Comparison of ENCODE assay signal across 10 cellular contexts in genomic region chr21:36202721-36203602, GRCh38. TPM values are rescaled to one million over a fixed set of nuclear protein-coding genes. Genes with fewer than 3 reads are reported as not detected.
DNase-seq lines count a peak whose midpoint lies in the region; ATAC-seq, FAIRE-seq and TF ChIP-seq lines count a peak whose summit lies in the region.
"Had no signal": no experiment of that assay in that cellular context is flagged by ENCODE, and none has a peak within 500 bp of the region (broad histone marks: within the 10 kb centered on the region; RNA-seq: fewer than 3 reads in every experiment).

No MANE protein-coding gene starts in this region.

- ATAC-seq in heart right ventricle (no peak), HepG2 (peak; percentile 43), HG03571 (IDR thresholded peaks at IDR 0.05; ENCODE audit: unreplicated experiment) (no peak), GM18502 (IDR thresholded peaks at IDR 0.05; ENCODE audit: poor library complexity, unreplicated experiment) (no peak)

- TF ChIP-seq CTCF in left ventricle myocardium inferior (IDR thresholded peaks at IDR 0.05; ENCODE audit: borderline replicate concordance) (no peak), heart right ventricle (IDR thresholded peaks at IDR 0.05) (no peak), astrocyte (IDR thresholded peaks at IDR 0.05; ENCODE audit: insufficient read depth, low read depth, low read length) (no peak), HepG2 (CRISPR knock-in tag; IDR thresholded peaks at IDR 0.05) (no peak)

- H3K27me3 ChIP-seq in left ventricle myocardium inferior (ENCODE audit: low read depth) (no peaks in the 10 kb centered on the region), heart right ventricle (no peaks in the 10 kb centered on the region), astrocyte (ENCODE audit: insufficient read depth, low read length) (no peaks in the 10 kb centered on the region), HepG2 (ENCODE audit: control insufficient read depth in 1 of 2, insufficient read depth in 2 of 2, low read length in 2 of 2) (no peaks in the 10 kb centered on the region), mesendoderm (ENCODE audit: insufficient read depth, low read length, poor library complexity) (no peaks in the 10 kb centered on the region)

- H3K79me2 ChIP-seq in astrocyte (ENCODE audit: insufficient read depth, low read length) (no peaks in the 10 kb centered on the region), HepG2 (ENCODE audit: insufficient read depth, low read length) (no peaks in the 10 kb centered on the region), mesendoderm (ENCODE audit: control insufficient read depth, insufficient read depth, low read length) (no peaks in the 10 kb centered on the region)

- peak overlapping the region; percentile 31 for H3K4me3 Mint-ChIP-seq in astrocyte (ENCODE audit: unreplicated experiment)

- no peak overlapping the region for H3K4ac ChIP-seq in mesendoderm (ENCODE audit: low read depth, low read length)

- H3K36me3 ChIP-seq in left ventricle myocardium inferior: peaks cover 12% of the 10 kb centered on the region
- H3K36me3 ChIP-seq in heart right ventricle: peaks cover 0 to 36% (median 0%) of the 10 kb centered on the region in 9 donors
- H3K36me3 ChIP-seq in astrocyte (ENCODE audit: insufficient read depth, low read length): peaks cover 5% of the 10 kb centered on the region
- no peaks in the 10 kb centered on the region; a peak in 1 of 5 replicates for H3K36me3 ChIP-seq in HepG2 (replicated peaks in 1 of 2; ENCODE audit: control insufficient read depth in 1 of 2, insufficient read depth in 2 of 2, low read length in 2 of 2)
- H3K36me3 ChIP-seq in mesendoderm (ENCODE audit: control insufficient read depth, insufficient read depth, low read length): no peaks in the 10 kb centered on the region

- H3K9me3 ChIP-seq in left ventricle myocardium inferior (replicated peaks) (no peaks in the 10 kb centered on the region), heart right ventricle (no peaks in the 10 kb centered on the region), astrocyte (ENCODE audit: insufficient read depth, low read depth, low read length) (no peaks in the 10 kb centered on the region), HepG2 (ENCODE audit: low read length) (no peaks in the 10 kb centered on the region)

- H2BK5ac ChIP-seq in mesendoderm (ENCODE audit: low read length): no peak overlapping the region

- no peak overlapping the region for H2AK5ac ChIP-seq in mesendoderm (ENCODE audit: low read length)

- H3K27ac Mint-ChIP-seq in astrocyte (ENCODE audit: unreplicated experiment): peak overlapping the region; percentile 89

- peaks cover 2% of the 10 kb centered on the region for H3K9me3 Mint-ChIP-seq in astrocyte (ENCODE audit: unreplicated experiment)

- FAIRE-seq in astrocyte (lab: Jason Lieb, UNC) (no peak), HepG2 (lab: Jason Lieb, UNC) (no peak)

- H3K4me2 ChIP-seq in astrocyte (ENCODE audit: low read length): peak overlapping the region; percentile 77
- H3K4me2 ChIP-seq in HepG2 (ENCODE audit: low read depth, low read length): peak overlapping the region; percentile 52
- no peak overlapping the region for H3K4me2 ChIP-seq in mesendoderm (ENCODE audit: low read length)

- H4K8ac ChIP-seq in mesendoderm (ENCODE audit: low read depth, low read length): no peak overlapping the region

- H3K9ac ChIP-seq in astrocyte (ENCODE audit: low read length) (peak overlapping the region; percentile 45), HepG2 (ENCODE audit: insufficient read depth, low read depth, low read length) (no peak overlapping the region; the same call in 1 of the 2 replicates), mesendoderm (ENCODE audit: low read length) (no peak overlapping the region)

- intact Hi-C loops in left ventricle myocardium inferior (cut with micrococcal nuclease): no loop called here
- intact Hi-C loops in heart right ventricle (cut with DNase I): loop anchor here in 2 of 10 donors (10.0 kb wide), 1 partner anchor 58 kb away; no protein-coding TSS in a partner anchor
- intact Hi-C loops in HepG2 (cut with micrococcal nuclease; ENCODE audit: unreplicated experiment): no loop called here

- no peak for TF ChIP-seq RAD21 in HepG2 (CRISPR knock-in tag; IDR thresholded peaks at IDR 0.05)

- TF ChIP-seq POLR2A in HepG2 (IDR thresholded peaks at IDR 0.05; ENCODE audit: insufficient read depth in 1 of 2, low read depth in 2 of 2, low read length in 2 of 2): no peak

- POLR2A ChIA-PET in HepG2 (lab: Yijun Ruan, JAX): interaction anchor here (1.0 to 3.1 kb wide), 5 partner anchors 15 to 275 kb away, joined by 3 to 11 read pairs (median 4); partner anchors contain the start of gene MORC3

- H2AFZ ChIP-seq in astrocyte (ENCODE audit: low read depth, low read length) (no peak overlapping the region), HepG2 (ENCODE audit: low read length) (no peak overlapping the region)

- peak overlapping the region; percentile 54 for H3K27ac ChIP-seq in left ventricle myocardium inferior (replicated peaks)
- peak overlapping the region in 2 of 10 donors; percentile 7 to 55 for H3K27ac ChIP-seq in heart right ventricle
- H3K27ac ChIP-seq in astrocyte (ENCODE audit: low read depth, low read length): peak overlapping the region; percentile 73
- peak overlapping the region; percentile 62 for H3K27ac ChIP-seq in HepG2 (ENCODE audit: extremely low read length, insufficient read depth, low read length)
- no peak overlapping the region for H3K27ac ChIP-seq in mesendoderm (ENCODE audit: low read depth, low read length)

- H3K4me1 ChIP-seq in left ventricle myocardium inferior (peaks cover 24% of the 10 kb centered on the region), heart right ventricle (peaks cover 0 to 26% (median 0%) of the 10 kb centered on the region in 9 donors), astrocyte (ENCODE audit: insufficient read depth, low read length) (peaks cover 37% of the 10 kb centered on the region), HepG2 (ENCODE audit: insufficient read depth, low read length) (peaks cover 32% of the 10 kb centered on the region), mesendoderm (ENCODE audit: control insufficient read depth, low read depth, low read length) (no peaks in the 10 kb centered on the region)

- BruUV-seq in HepG2 (replicated peaks; lab: Mats Ljungman, UMichigan): no TSS peak

- no peaks in the 10 kb centered on the region for H4K20me1 ChIP-seq in astrocyte (ENCODE audit: insufficient read depth, low read length)
- H4K20me1 ChIP-seq in HepG2 (ENCODE audit: insufficient read depth, low read length): no peaks in the 10 kb centered on the region

- H3K4me1 Mint-ChIP-seq in astrocyte (ENCODE audit: low read depth, unreplicated experiment): peaks cover 29% of the 10 kb centered on the region

- no peak for TF ChIP-seq EP300 in HepG2 (IDR thresholded peaks at IDR 0.05; ENCODE audit: low read depth in 2 of 2, low read length in 2 of 2)
- no peak for TF ChIP-seq EP300 in HepG2 (CRISPR knock-in tag; IDR thresholded peaks at IDR 0.05; ENCODE audit: borderline replicate concordance)

- H3K27me3 Mint-ChIP-seq in astrocyte (ENCODE audit: low read depth, unreplicated experiment): no peaks in the 10 kb centered on the region

- no peak overlapping the region for H3K56ac ChIP-seq in mesendoderm (ENCODE audit: low read length)

- no peaks in the 10 kb centered on the region for H3K79me1 ChIP-seq in mesendoderm (ENCODE audit: low read length)

- peaks cover 9% of the 10 kb centered on the region for H3K36me3 Mint-ChIP-seq in astrocyte (ENCODE audit: low read depth, unreplicated experiment)

- no peak overlapping the region for H4K5ac ChIP-seq in mesendoderm (ENCODE audit: low read length)

- no peak overlapping the region for H2BK120ac ChIP-seq in mesendoderm (ENCODE audit: low read depth, low read length)

- DNase-seq in left ventricle myocardium inferior: no peak
- no peak for DNase-seq in heart right ventricle
- no peak for DNase-seq in astrocyte (ENCODE audit: low read depth)
- no peak for DNase-seq in HepG2 (ENCODE audit: low spot score)
- no peak for DNase-seq in mesendoderm
- no peak for DNase-seq in activated CD8-positive, alpha-beta memory T cell treated with anti-CD3 and anti-CD28 coated beads, Interleukin-2, amount 50 U/mL, for 4 hours
- DNase-seq: NCI-H1436, NCI-H774 had no signal

- no peak overlapping the region for H3K23ac ChIP-seq in mesendoderm (ENCODE audit: low read length)

- H3K4me3 ChIP-seq in left ventricle myocardium inferior: no peak overlapping the region
- H3K4me3 ChIP-seq in heart right ventricle: no peak overlapping the region
- no peak overlapping the region for H3K4me3 ChIP-seq in astrocyte (ENCODE audit: insufficient read depth, low read depth, low read length)
- no peak overlapping the region for H3K4me3 ChIP-seq in HepG2 (replicated peaks in 1 of 3; ENCODE audit: insufficient read depth in 1 of 3, low read depth in 2 of 3, low read length in 3 of 3)
- no peak overlapping the region for H3K4me3 ChIP-seq in mesendoderm (ENCODE audit: low read length)

- no peak overlapping the region for H2BK15ac ChIP-seq in mesendoderm (replicated peaks; ENCODE audit: low read depth)

- CTCF ChIA-PET in HepG2 (lab: Yijun Ruan, JAX; ENCODE audit: low intra/inter-chr PET ratio, low total read pairs): no interaction called here

- in situ Hi-C loops in HepG2 (cut with HindIII; ENCODE audit: extremely low pct_ligation_motif_present, low pct_unique_long_range_greater_than_20kb): no loop called here

- 82 to 87% methylated on average over 10 of the region's 10 CpGs for WGBS in heart right ventricle, 2 donors
- WGBS in HepG2 (ENCODE audit: low lambda C conversion rate): 65% methylated on average over 5 of the region's 10 CpGs
- no CpG with 5 or more reads among the region's 10 CpGs for WGBS in mesendoderm (ENCODE audit: extremely low coverage, insufficient coverage, low lambda C conversion rate)

- no peak overlapping the region for H3K18ac ChIP-seq in mesendoderm (ENCODE audit: low read length)

RNA-seq across cellular contexts. Expression of gene DOP1B, which starts 46.3 kb away (rescaled TPM):
- total RNA-seq in left ventricle myocardium inferior (13.6 TPM), heart right ventricle (10 to 100 TPM; 11.4 to 21.2 (median 15.2) TPM), astrocyte (22.2 and 26.1 TPM in 2 replicates), HepG2 (2016; rRNA removed; fragmentation: Illumina TruSeq; extraction: Trizol) (2.8 and 3.0 TPM in 2 replicates)
- polyA plus RNA-seq in heart right ventricle (1 to 10 TPM; 2.3 to 6.4 TPM), HepG2 (2011; rRNA removed) (2.3 and 3.2 TPM in 2 replicates)
- total RNA-seq in HepG2 (2016; cell fraction: cytosol; rRNA removed; fragmentation: Illumina TruSeq; extraction: Trizol; ENCODE audit: low read depth): 2.6 and 3.3 TPM in 2 replicates
- 2.4 and 3.0 TPM in 2 replicates for total RNA-seq in HepG2 (2016; cell fraction: insoluble cytoplasmic fraction; rRNA removed; fragmentation: Illumina TruSeq; extraction: Trizol)
- total RNA-seq in HepG2 (2016; cell fraction: membrane; rRNA removed; fragmentation: Illumina TruSeq; extraction: Trizol): 1.3 and 1.6 TPM in 2 replicates
- total RNA-seq in HepG2 (2016; cell fraction: nucleus; rRNA removed; fragmentation: Illumina TruSeq; extraction: Trizol): 2.4 and 2.5 TPM in 2 replicates
- 2.0 and 2.3 TPM in 2 replicates for polyA plus RNA-seq in HepG2 (2011; cell fraction: cytosol; rRNA removed)
- polyA plus RNA-seq in HepG2 (2011; cell fraction: nucleus; rRNA removed): 4.2 and 4.4 TPM in 2 replicates
- 3.9 TPM in 2 replicates for polyA plus RNA-seq in HepG2 (2012)
- polyA plus RNA-seq in HepG2 (2016; cell fraction: cytosol; fragmentation: Illumina TruSeq; extraction: Trizol; ENCODE audit: low read depth): 0.11 and 0.18 TPM in 2 replicates
- 1.6 TPM in 2 replicates for polyA plus RNA-seq in HepG2 (2016; cell fraction: insoluble cytoplasmic fraction; fragmentation: Illumina TruSeq; extraction: Trizol; ENCODE audit: low read depth)
- 0.45 and 0.50 TPM in 2 replicates for polyA plus RNA-seq in HepG2 (2016; cell fraction: membrane; fragmentation: Illumina TruSeq; extraction: Trizol; ENCODE audit: low read depth)
- 3.0 and 3.5 TPM in 2 replicates for polyA plus RNA-seq in HepG2 (2016; cell fraction: nucleus; fragmentation: Illumina TruSeq; extraction: Trizol; ENCODE audit: insufficient read depth, low read depth)
- polyA minus RNA-seq in HepG2 (2011; rRNA and poly(A)+ RNA removed; ENCODE audit: low replicate concordance): 1.9 and 6.3 TPM in 2 replicates
- polyA minus RNA-seq in HepG2 (2011; cell fraction: cytosol; rRNA and poly(A)+ RNA removed): 5.7 and 6.1 TPM in 2 replicates
- 8.0 and 8.5 TPM in 2 replicates for polyA minus RNA-seq in HepG2 (2011; cell fraction: nucleus; rRNA and poly(A)+ RNA removed)
- 1.9 TPM for polyA plus RNA-seq in mesendoderm (2013, experiment 1 of 2)
- polyA plus RNA-seq in mesendoderm (2013, experiment 2 of 2): 2.1 TPM
